In genomic region chr2:27916293-27917015, GRCh38 we compare ENCODE assay signal across 20 cellular contexts. TPM values are rescaled to one million over a fixed set of nuclear protein-coding genes. Genes with fewer than 3 reads are reported as not detected.
A peak's percentile ranks its signal among the peaks of the same experiment; 100 is the strongest.
DNase-seq lines count a peak whose midpoint lies in the region; ATAC-seq, FAIRE-seq and TF ChIP-seq lines count a peak whose summit lies in the region.
"Had no signal": no experiment of that assay in that cellular context is flagged by ENCODE, and none has a peak within 500 bp of the region (broad histone marks: within the 10 kb centered on the region; RNA-seq: fewer than 3 reads in every experiment).

No MANE protein-coding gene starts in this region.

- BruUV-seq in PC-3 (replicated peaks; lab: Mats Ljungman, UMichigan) = no TSS peak

- H3K4me1 Mint-ChIP-seq in stimulated activated naive CD8-positive, alpha-beta T cell treated with anti-CD3 and anti-CD28 coated beads, Interleukin-15, amount 100 ng/mL, for 72 hours = peaks cover 25% of the 10 kb centered on the region
- H3K4me1 Mint-ChIP-seq: nephron progenitor cell had no signal

- peaks cover 26% of the 10 kb centered on the region for H3K4me1 ChIP-seq in PC-3 (ENCODE audit: insufficient read depth, low read length)
- peaks cover 8 to 28% of the 10 kb centered on the region in 2 donors for H3K4me1 ChIP-seq in kidney (ENCODE audit: control insufficient read depth in 1 of 2, insufficient read depth in 1 of 2, low read depth in 1 of 2, low read length in 2 of 2)
- peaks cover 7% of the 10 kb centered on the region for H3K4me1 ChIP-seq in prostate gland (replicated peaks)

- H2AFZ ChIP-seq in PC-3 (ENCODE audit: low read length) = no peak overlapping the region

- no peaks in the 10 kb centered on the region for H3K36me3 ChIP-seq in PC-3 (ENCODE audit: low read depth, low read length)
- no peaks in the 10 kb centered on the region for H3K36me3 ChIP-seq in kidney (ENCODE audit: control insufficient read depth in 1 of 2, insufficient read depth in 2 of 2, low read length in 2 of 2)
- no peaks in the 10 kb centered on the region for H3K36me3 ChIP-seq in prostate gland
- H3K36me3 ChIP-seq: HAP-1 had no signal

- H3K9me3 ChIP-seq in PC-3 (ENCODE audit: low read length) (no peaks in the 10 kb centered on the region), kidney (ENCODE audit: control insufficient read depth in 1 of 2, low read length in 2 of 2) (no peaks in the 10 kb centered on the region), prostate gland (no peaks in the 10 kb centered on the region)
- H3K9me3 ChIP-seq: HAP-1 had no signal

- no peak overlapping the region for H3K4me3 Mint-ChIP-seq in stimulated activated naive CD8-positive, alpha-beta T cell treated with anti-CD3 and anti-CD28 coated beads, Interleukin-15, amount 100 ng/mL, for 72 hours
- H3K4me3 Mint-ChIP-seq: activated B cell treated with CpG ODN at 0.5 μM for 24 hours; activated T-helper 17 cell treated with anti-CD3 and anti-CD28 coated beads, Interleukin-2, amount 50 U/mL, for 72 hours; nephron progenitor cell; stimulated activated naive CD8-positive, alpha-beta T cell treated with anti-CD3 and anti-CD28 coated beads, Interleukin-15, Interleukin-2, amounts not matched to agents 100 ng/mL and 50 ng/mL, for 24 hours; T-helper 1 cell treated with Interleukin-12 subunit alpha and Interleukin-12 subunit beta and Interleukin-4 antibody, amounts not matched to agents 30 μg/mL and 1 μg/mL, for 36 hours had no signal

- no peaks in the 10 kb centered on the region for H4K20me1 ChIP-seq in PC-3 (ENCODE audit: low read length)

- intact Hi-C loops in PC-3 (cut with micrococcal nuclease) (no loop called here), kidney (cut with DNase I) (no loop called here), prostate gland (cut with DNase I) (loop anchor here (10.0 kb wide), 1 partner anchor 478 kb away; the partner anchor contains the start of gene FOSL2)

- H3F3A ChIP-seq in PC-3 (ENCODE audit: low read length, unreplicated experiment) = no peaks in the 10 kb centered on the region

- FAIRE-seq in kidney (lab: Jason Lieb, UNC) = no peak

- CTCF ChIA-PET in PC-3 (lab: Charles Lee) (no interaction called here), RWPE1 (lab: Yijun Ruan, JAX) (no interaction called here)

- TF ChIP-seq POLR2A in prostate gland (IDR thresholded peaks at IDR 0.05) = no peak

- POLR2A ChIA-PET in PC-3 (lab: Charles Lee; ENCODE audit: unreplicated experiment) = interaction anchor here (0.6 kb wide), 1 partner anchor 26 kb away, joined by 6 read pairs; the partner anchor contains the start of genes BABAM2 and RBKS
- POLR2A ChIA-PET in RWPE1 (lab: Yijun Ruan, JAX; ENCODE audit: low non-redundant PET) = no interaction called here

- no peak overlapping the region for H3K4me2 ChIP-seq in PC-3 (ENCODE audit: low read length)

- DNase-seq in PC-3 (peak; percentile 16), kidney (no peak), prostate gland (ENCODE audit: low spot score) (no peak), RWPE1 (ENCODE audit: low spot score) (no peak), KG1 (lab: John Stamatoyannopoulos, UW) (no peak)
- DNase-seq in activated CD4-positive, alpha-beta T cell treated with anti-CD3 and anti-CD28 coated beads, Interleukin-2, amount 50 U/mL, for 4 hours = no peak
- no peak for DNase-seq in stimulated activated naive CD8-positive, alpha-beta T cell treated with anti-CD3 and anti-CD28 coated beads, Interleukin-15, amount 100 ng/mL, for 72 hours
- DNase-seq: activated B cell treated with CpG ODN at 0.5 μM for 24 hours; activated CD8-positive, alpha-beta memory T cell treated with anti-CD3 and anti-CD28 coated beads for 24 hours; central memory CD4-positive, alpha-beta T cell; effector CD4-positive, alpha-beta T cell; EL; NCI-H146; NCI-H345; nephron progenitor cell had no signal

- no peaks in the 10 kb centered on the region for H3K9me2 ChIP-seq in PC-3 (replicated peaks; ENCODE audit: low read length)

- WGBS in prostate gland = 59% methylated on average over 1 of the region's 1 CpG

- H3K9me3 Mint-ChIP-seq in stimulated activated naive CD8-positive, alpha-beta T cell treated with anti-CD3 and anti-CD28 coated beads, Interleukin-15, amount 100 ng/mL, for 72 hours = no peaks in the 10 kb centered on the region
- H3K9me3 Mint-ChIP-seq: activated B cell treated with CpG ODN at 0.5 μM for 24 hours; activated T-helper 17 cell treated with anti-CD3 and anti-CD28 coated beads, Interleukin-2, amount 50 U/mL, for 72 hours; nephron progenitor cell; stimulated activated naive CD8-positive, alpha-beta T cell treated with anti-CD3 and anti-CD28 coated beads, Interleukin-15, Interleukin-2, amounts not matched to agents 100 ng/mL and 50 ng/mL, for 24 hours; T-helper 1 cell treated with Interleukin-12 subunit alpha and Interleukin-12 subunit beta and Interleukin-4 antibody, amounts not matched to agents 30 μg/mL and 1 μg/mL, for 36 hours had no signal

- H3K9ac ChIP-seq in PC-3 (ENCODE audit: low read length) (no peak overlapping the region), kidney (ENCODE audit: low read length in 2 of 2) (peak overlapping the region in 1 of 2 donors; percentile 55)

- no peaks in the 10 kb centered on the region for H3K27me3 Mint-ChIP-seq in stimulated activated naive CD8-positive, alpha-beta T cell treated with anti-CD3 and anti-CD28 coated beads, Interleukin-15, amount 100 ng/mL, for 72 hours
- H3K27me3 Mint-ChIP-seq: activated B cell treated with CpG ODN at 0.5 μM for 24 hours; activated T-helper 17 cell treated with anti-CD3 and anti-CD28 coated beads, Interleukin-2, amount 50 U/mL, for 72 hours; stimulated activated naive CD8-positive, alpha-beta T cell treated with anti-CD3 and anti-CD28 coated beads, Interleukin-15, Interleukin-2, amounts not matched to agents 100 ng/mL and 50 ng/mL, for 24 hours had no signal

- no peak for TF ChIP-seq CTCF in 22Rv1 (IDR thresholded peaks at IDR 0.05)
- no peak for TF ChIP-seq CTCF in PC-3 (conservative IDR thresholded peaks at IDR 0.05; ENCODE audit: low read depth, low read length)
- no peak for TF ChIP-seq CTCF in kidney (IDR thresholded peaks at IDR 0.05; ENCODE audit: borderline replicate concordance, extremely low read depth, insufficient read depth)
- TF ChIP-seq CTCF in prostate gland (IDR thresholded peaks at IDR 0.05) = no peak
- TF ChIP-seq CTCF in RWPE1 (conservative IDR thresholded peaks at IDR 0.05; ENCODE audit: low read depth) = no peak

- H3K27me3 ChIP-seq in PC-3 (ENCODE audit: low read length) (no peaks in the 10 kb centered on the region), prostate gland (replicated peaks; ENCODE audit: insufficient read depth) (no peaks in the 10 kb centered on the region)

- H3K4me3 ChIP-seq in PC-3 (ENCODE audit: low read length) (no peak overlapping the region), kidney (ENCODE audit: low read length in 2 of 2) (no peak overlapping the region), prostate gland (no peak overlapping the region)
- H3K4me3 ChIP-seq: HAP-1 had no signal

- peak; percentile 46 for ATAC-seq in PC-3
- no peak for ATAC-seq in stimulated activated naive CD8-positive, alpha-beta T cell treated with anti-CD3 and anti-CD28 coated beads, Interleukin-15, amount 100 ng/mL, for 72 hours
- ATAC-seq: activated T-helper 17 cell treated with anti-CD3 and anti-CD28 coated beads, Interleukin-2, amount 50 U/mL, for 72 hours had no signal

- H3K79me2 ChIP-seq in PC-3 (ENCODE audit: low read length) = no peaks in the 10 kb centered on the region

- peak overlapping the region; percentile 51 for H3K27ac ChIP-seq in 22Rv1
- peak overlapping the region; percentile 18 for H3K27ac ChIP-seq in PC-3 (ENCODE audit: low read length)
- H3K27ac ChIP-seq in kidney (ENCODE audit: low read depth in 2 of 2, low read length in 2 of 2) = peak overlapping the region; percentile 84 to 95
- H3K27ac ChIP-seq in prostate gland = peak overlapping the region; percentile 67 to 70
- no peak overlapping the region for H3K27ac ChIP-seq in RWPE1

- no peak overlapping the region for H3K27ac Mint-ChIP-seq in stimulated activated naive CD8-positive, alpha-beta T cell treated with anti-CD3 and anti-CD28 coated beads, Interleukin-15, amount 100 ng/mL, for 72 hours
- H3K27ac Mint-ChIP-seq: activated B cell treated with CpG ODN at 0.5 μM for 24 hours; activated T-helper 17 cell treated with anti-CD3 and anti-CD28 coated beads, Interleukin-2, amount 50 U/mL, for 72 hours; nephron progenitor cell; stimulated activated naive CD8-positive, alpha-beta T cell treated with anti-CD3 and anti-CD28 coated beads, Interleukin-15, Interleukin-2, amounts not matched to agents 100 ng/mL and 50 ng/mL, for 24 hours; T-helper 1 cell treated with Interleukin-12 subunit alpha and Interleukin-12 subunit beta and Interleukin-4 antibody, amounts not matched to agents 30 μg/mL and 1 μg/mL, for 36 hours had no signal

RNA-seq across cellular contexts. Expression of gene BABAM2, which starts 25.9 kb away (rescaled TPM):
- total RNA-seq in PC-3 (2014; rRNA removed) = 16.3 and 17.9 TPM in 2 replicates
- 74.1 TPM for total RNA-seq in kidney
- 68.4 TPM for polyA plus RNA-seq in kidney (ENCODE audit: insufficient read depth, low read depth, low replicate concordance)
- total RNA-seq in prostate gland = 10 to 100 TPM; 35.8 to 37.3 TPM

RNA-seq across cellular contexts. Expression of gene RBKS, which starts 26.3 kb away (rescaled TPM):
- total RNA-seq in PC-3 (2014; rRNA removed) (1.8 and 2.6 TPM in 2 replicates), kidney (10.3 TPM), prostate gland (1 to 10 TPM; 1.6 to 1.8 TPM)
- 28.7 TPM for polyA plus RNA-seq in kidney (ENCODE audit: insufficient read depth, low read depth, low replicate concordance)
